In genomic region chr15:53453253-53454105, GRCh38 we compare ENCODE assay signal across 35 cellular contexts.
DNase-seq lines count a peak whose midpoint lies in the region; ATAC-seq, FAIRE-seq and TF ChIP-seq lines count a peak whose summit lies in the region.
"Had no signal": no experiment of that assay in that cellular context is flagged by ENCODE, and none has a peak within 500 bp of the region (broad histone marks: within the 10 kb centered on the region; RNA-seq: fewer than 3 reads in every experiment).

No MANE protein-coding gene starts in this region.

- H3K27me3 ChIP-seq in endodermal cell (ENCODE audit: control insufficient read depth, insufficient read depth, low read length, poor library complexity, severe bottlenecking) (no peaks in the 10 kb centered on the region), pancreas (no peaks in the 10 kb centered on the region)
- H3K27me3 ChIP-seq: adrenal gland, BE2C, esophagus squamous epithelium, foreskin keratinocyte, heart right ventricle, testis had no signal

- no peak overlapping the region for H3K27ac ChIP-seq in endodermal cell (ENCODE audit: low read depth, low read length)
- H3K27ac ChIP-seq in pancreas = peak overlapping the region; percentile 67 to 86 (median 71)
- H3K27ac ChIP-seq: adrenal gland, esophagus squamous epithelium, foreskin keratinocyte, heart right ventricle, skin epidermis, testis had no signal

- CTCF ChIA-PET in Calu3 (lab: Charles Lee) = interaction anchor here (0.5 to 0.7 kb wide), 3 partner anchors 116 to 256 kb away, joined by 3 to 5 read pairs (median 3); no protein-coding TSS in a partner anchor

- TF ChIP-seq CTCF in Calu3 (IDR thresholded peaks at IDR 0.05; ENCODE audit: unreplicated experiment) (no peak), endodermal cell (conservative IDR thresholded peaks at IDR 0.05) (no peak), pancreas (IDR thresholded peaks at IDR 0.05) (no peak)

- intact Hi-C loops in Calu3 (cut with micrococcal nuclease; ENCODE audit: unreplicated experiment) (loop anchor here (2.0 to 10.0 kb wide), 4 partner anchors 104 to 669 kb away; no protein-coding TSS in a partner anchor), pancreas (cut with DNase I) (loop anchor here in 1 of 3 donors (10.0 kb wide), 1 partner anchor 669 kb away; no protein-coding TSS in a partner anchor)

- peak overlapping the region; percentile 60 for H3K27ac Mint-ChIP-seq in Calu3 (ENCODE audit: unreplicated experiment)
- peak overlapping the region; percentile 53 for H3K27ac Mint-ChIP-seq in endodermal cell
- H3K27ac Mint-ChIP-seq: activated CD8-positive, alpha-beta T cell treated with anti-CD3 and anti-CD28 coated beads, Interleukin-2, amount 10 ng/mL, durations not matched to agents 7 days and 5 days; activated naive CD4-positive, alpha-beta T cell treated with anti-CD3 and anti-CD28 coated beads, Interleukin-2, amount 10 ng/mL, durations not matched to agents 7 days and 5 days; CD8-positive, alpha-beta memory T cell; nephron progenitor cell; T-helper 1 cell treated with Interleukin-12 subunit alpha and Interleukin-12 subunit beta and Interleukin-4 antibody, amounts not matched to agents 30 μg/mL and 1 μg/mL, for 36 hours had no signal

- H3K4me3 Mint-ChIP-seq in Calu3 (ENCODE audit: low read depth, unreplicated experiment) (no peak overlapping the region), endodermal cell (no peak overlapping the region)
- H3K4me3 Mint-ChIP-seq: activated CD8-positive, alpha-beta T cell treated with anti-CD3 and anti-CD28 coated beads, Interleukin-2, amount 10 ng/mL, durations not matched to agents 7 days and 5 days; activated naive CD4-positive, alpha-beta T cell treated with anti-CD3 and anti-CD28 coated beads, Interleukin-2, amount 10 ng/mL, durations not matched to agents 7 days and 5 days; CD8-positive, alpha-beta memory T cell; nephron progenitor cell; T-helper 1 cell treated with Interleukin-12 subunit alpha and Interleukin-12 subunit beta and Interleukin-4 antibody, amounts not matched to agents 30 μg/mL and 1 μg/mL, for 36 hours had no signal

- FAIRE-seq in pancreas (lab: Jason Lieb, UNC) = no peak
- FAIRE-seq: endometrium had no signal

- 77 to 84% methylated on average over 2 of the region's 2 CpGs for WGBS in endodermal cell (ENCODE audit: insufficient coverage in 1 of 2, insufficient read length in 1 of 2), 2 experiments
- 12 to 15% methylated on average over 2 of the region's 2 CpGs for WGBS in pancreas, 2 donors

- H3K9me3 Mint-ChIP-seq in Calu3 (ENCODE audit: low read depth, unreplicated experiment) = no peaks in the 10 kb centered on the region
- H3K9me3 Mint-ChIP-seq in endodermal cell = no peaks in the 10 kb centered on the region
- H3K9me3 Mint-ChIP-seq: activated naive CD4-positive, alpha-beta T cell treated with anti-CD3 and anti-CD28 coated beads, Interleukin-2, amount 10 ng/mL, durations not matched to agents 7 days and 5 days; nephron progenitor cell; T-helper 1 cell treated with Interleukin-12 subunit alpha and Interleukin-12 subunit beta and Interleukin-4 antibody, amounts not matched to agents 30 μg/mL and 1 μg/mL, for 36 hours had no signal

- no peaks in the 10 kb centered on the region for H3K9me3 ChIP-seq in endodermal cell (ENCODE audit: control insufficient read depth, low read length)
- H3K9me3 ChIP-seq in pancreas = no peaks in the 10 kb centered on the region
- H3K9me3 ChIP-seq: adrenal gland, BE2C, esophagus squamous epithelium, heart right ventricle, testis had no signal

- in situ Hi-C loops in G401 (cut with HindIII; ENCODE audit: low sequenced_read_pairs) = no loop called here

- peaks cover 34% of the 10 kb centered on the region for H3K4me1 Mint-ChIP-seq in Calu3 (ENCODE audit: low read depth, unreplicated experiment)
- peaks cover 39% of the 10 kb centered on the region for H3K4me1 Mint-ChIP-seq in endodermal cell
- H3K4me1 Mint-ChIP-seq: activated naive CD4-positive, alpha-beta T cell treated with anti-CD3 and anti-CD28 coated beads, Interleukin-2, amount 10 ng/mL, durations not matched to agents 7 days and 5 days; CD8-positive, alpha-beta memory T cell had no signal

- H3K9ac ChIP-seq in endodermal cell (ENCODE audit: extremely low read depth, low read length, poor library complexity, severe bottlenecking) = no peak overlapping the region

- H3K27me3 Mint-ChIP-seq in Calu3 (ENCODE audit: unreplicated experiment) = no peaks in the 10 kb centered on the region
- H3K27me3 Mint-ChIP-seq in endodermal cell (ENCODE audit: insufficient read depth) = no peaks in the 10 kb centered on the region
- H3K27me3 Mint-ChIP-seq: activated naive CD4-positive, alpha-beta T cell treated with anti-CD3 and anti-CD28 coated beads, Interleukin-2, amount 10 ng/mL, durations not matched to agents 7 days and 5 days; CD8-positive, alpha-beta memory T cell had no signal

- peak; percentile 80 to 89 (median 82) for ATAC-seq in pancreas
- ATAC-seq in HG03095 (IDR thresholded peaks at IDR 0.05; ENCODE audit: unreplicated experiment) = no peak
- ATAC-seq: activated CD8-positive, alpha-beta T cell treated with anti-CD3 and anti-CD28 coated beads, Interleukin-2, amount 10 ng/mL, durations not matched to agents 7 days and 5 days; foreskin keratinocyte; heart right ventricle; Right ventricle myocardium inferior; SK-N-SH treated with all-trans-retinoic acid at 6 μM for 48 hours; stimulated activated naive CD8-positive, alpha-beta T cell treated with anti-CD3 and anti-CD28 coated beads, Interleukin-15, Interleukin-2, amounts not matched to agents 100 U/mL and 50 U/mL, for 24 hours had no signal

- H3K4me1 ChIP-seq in endodermal cell (ENCODE audit: control insufficient read depth, insufficient read depth, low read length) (peaks cover 8% of the 10 kb centered on the region), pancreas (peaks cover 38 to 46% (median 39%) of the 10 kb centered on the region in 3 donors)
- H3K4me1 ChIP-seq: BE2C, esophagus squamous epithelium, foreskin keratinocyte, heart right ventricle had no signal

- H3K36me3 Mint-ChIP-seq in Calu3 (ENCODE audit: insufficient read depth, unreplicated experiment) (peaks cover 3% of the 10 kb centered on the region), endodermal cell (ENCODE audit: low read depth) (no peaks in the 10 kb centered on the region)
- H3K36me3 Mint-ChIP-seq: activated naive CD4-positive, alpha-beta T cell treated with anti-CD3 and anti-CD28 coated beads, Interleukin-2, amount 10 ng/mL, durations not matched to agents 7 days and 5 days; CD8-positive, alpha-beta memory T cell had no signal

- DNase-seq in Calu3 (peak; percentile 27), NCI-H146 treated with DMSO at 0.1 percent for 48 hours (lab: John Stamatoyannopoulos, UW; ENCODE audit: unreplicated experiment) (peak; percentile 17), endodermal cell (no peak), pancreas (peak in 4 of 6 donors; percentile 60 to 89 (median 86)), G401 (ENCODE audit: low spot score) (no peak), hypothalamus (lab: John Stamatoyannopoulos, UW) (no peak)
- DNase-seq in activated naive CD4-positive, alpha-beta T cell treated with Interleukin-2 at 50 U/mL for 16 hours = no peak
- DNase-seq: activated CD4-positive, CD25-positive, alpha-beta regulatory T cell treated with anti-CD3 and anti-CD28 coated beads, Interleukin-2, amount 50 U/mL, for 72 hours; activated CD8-positive, alpha-beta T cell treated with anti-CD3 and anti-CD28 coated beads, Interleukin-2, amount 10 ng/mL, durations not matched to agents 7 days and 5 days; activated naive CD4-positive, alpha-beta T cell treated with anti-CD3 and anti-CD28 coated beads, Interleukin-2, amount 10 ng/mL, durations not matched to agents 7 days and 5 days; adrenal gland; BE2C; CD8-positive, alpha-beta memory T cell; dermis blood vessel endothelial cell; DMS79 treated with DMSO at 0.1 percent for 48 hours; esophagus squamous epithelium; foreskin keratinocyte; GF-D8; HCEC 1CT; heart right ventricle; IMR-90; MV-4-11; NCI-H1436; NCI-H2107; NCI-H446; retina; stimulated activated naive CD8-positive, alpha-beta T cell treated with anti-CD3 and anti-CD28 coated beads, Interleukin-15, Interleukin-2, amounts not matched to agents 100 U/mL and 50 U/mL, for 24 hours; testis had no signal

- BruUV-seq in Calu3 (replicated peaks; lab: Mats Ljungman, UMichigan) = no TSS peak

- H3K36me3 ChIP-seq in endodermal cell (ENCODE audit: control insufficient read depth, insufficient read depth, low read length) = no peaks in the 10 kb centered on the region
- no peaks in the 10 kb centered on the region for H3K36me3 ChIP-seq in pancreas
- H3K36me3 ChIP-seq: adrenal gland, BE2C, esophagus squamous epithelium, heart right ventricle had no signal

- H3K4me3 ChIP-seq in endodermal cell (ENCODE audit: low read length) (no peak overlapping the region), pancreas (no peak overlapping the region)
- H3K4me3 ChIP-seq: adrenal gland, esophagus squamous epithelium, heart right ventricle, skin epidermis, testis had no signal

Comparison
In these comparisons a context has a peak if more than half of its experiments do, and no peak if none do; other contexts are left out.
1. DNase-seq: peak in Calu3 (single experiment), NCI-H146 treated with DMSO at 0.1 percent for 48 hours (single experiment) and pancreas (4 of 6); none in endodermal cell (single experiment), G401 (single experiment), hypothalamus (0 of 51) and activated naive CD4-positive, alpha-beta T cell treated with Interleukin-2 at 50 U/mL for 16 hours (single experiment).